In genomic region chr6:7252390-7252789, GRCh38 we compare ENCODE assay signal across 1 cellular context.
TF ChIP-seq lines count a peak whose summit lies in the region.

No MANE protein-coding gene starts in this region.

TF ChIP-seq in WTC11, 78 proteins besides CTCF, POLR2A, EP300 and RAD21 (continued from another document):
- no peak for TF ChIP-seq ZNF425 (CRISPR knock-in tag; conservative IDR thresholded peaks at IDR 0.05)
- no peak for TF ChIP-seq ATF3 (CRISPR knock-in tag; conservative IDR thresholded peaks at IDR 0.05)
- TF ChIP-seq MXD4 (CRISPR knock-in tag; IDR thresholded peaks at IDR 0.05; ENCODE audit: borderline replicate concordance) = no peak
- no peak for TF ChIP-seq MLX (CRISPR knock-in tag; IDR thresholded peaks at IDR 0.05)
- TF ChIP-seq ZNF532 (CRISPR knock-in tag; IDR thresholded peaks at IDR 0.05; ENCODE audit: borderline replicate concordance) = no peak
- TF ChIP-seq JAZF1 (CRISPR knock-in tag; IDR thresholded peaks at IDR 0.05) = no peak
TF ChIP-seq in WTC11: peak in this region for 0.
